In genomic region chr17:46225274-46225794, GRCh38 we compare ENCODE assay signal across 8 cellular contexts. TPM values are rescaled to one million over a fixed set of nuclear protein-coding genes. Genes with fewer than 3 reads are reported as not detected.
DNase-seq lines count a peak whose midpoint lies in the region; ATAC-seq and TF ChIP-seq lines count a peak whose summit lies in the region.
"Not testable (repeated sequence)": the region's sequence is repeated elsewhere in the genome, so short reads cannot be mapped to it uniquely, and the experiment has no call there.

No MANE protein-coding gene starts in this region.

- TF ChIP-seq CTCF in OCI-LY3 (IDR thresholded peaks at IDR 0.05; ENCODE audit: low read depth, low read length), result not testable (repeated sequence)

- not testable (repeated sequence) for H3K9me3 ChIP-seq in OCI-LY3 (ENCODE audit: insufficient read depth, low read length)

- not testable (repeated sequence) for H3K27me3 ChIP-seq in OCI-LY3 (ENCODE audit: low read depth, low read length)

- H3K36me3 ChIP-seq in OCI-LY3 (replicated peaks; ENCODE audit: low read depth, low read length), result not testable (repeated sequence)

- H3K4me3 ChIP-seq in OCI-LY3 (ENCODE audit: low read length), result peak overlapping the region; percentile 76

- not testable (repeated sequence) for H3K79me2 ChIP-seq in OCI-LY3 (ENCODE audit: low read length)

- peak overlapping the region; percentile 37 for H3K9ac ChIP-seq in OCI-LY3 (ENCODE audit: low read length)

- ATAC-seq in GM21528 (IDR thresholded peaks at IDR 0.05; ENCODE audit: low FRiP score, unreplicated experiment), result peak; percentile 96

- not testable (repeated sequence) for H3K27ac ChIP-seq in OCI-LY3 (ENCODE audit: low read length)

- H3K4me2 ChIP-seq in OCI-LY3 (ENCODE audit: low read length), result peak overlapping the region; percentile 38; the same call in 1 of the 2 replicates

- not testable (repeated sequence) for TF ChIP-seq POLR2A in erythroblast (IDR thresholded peaks at IDR 0.05; ENCODE audit: low read length)

- H4K20me1 ChIP-seq in OCI-LY3 (ENCODE audit: insufficient read depth, low read length), result not testable (repeated sequence)

- peak; percentile 95 for DNase-seq in DMS 273 treated with DMSO at 0.1 percent for 48 hours (lab: John Stamatoyannopoulos, UW)
- peak; percentile 70 for DNase-seq in HuH-7.5 (ENCODE audit: low spot score)
- DNase-seq in activated T-cell treated with anti-CD3 and anti-CD28 coated beads for 4 hours, result peak; percentile 95
- DNase-seq in erythroblast (lab: John Stamatoyannopoulos, UW), result peak; percentile 91 to 95
- peak; percentile 95 for DNase-seq in mucosa of gallbladder (ENCODE audit: low spot score)
- DNase-seq in stimulated activated CD8-positive, alpha-beta memory T cell treated with anti-CD3 and anti-CD28 coated beads, Interleukin-4, amount 100 ng/mL, for 1 hour (ENCODE audit: low read depth in 2 of 2, low spot score in 1 of 2), result peak; percentile 72 to 86

- not testable (repeated sequence) for H3K4me1 ChIP-seq in OCI-LY3 (ENCODE audit: low read length)

- not testable (repeated sequence) for H2AFZ ChIP-seq in OCI-LY3 (ENCODE audit: low read depth, low read length)

RNA-seq across cellular contexts. Expression of gene KANSL1, which starts 32.1 kb away (rescaled TPM):
- 88.1 TPM for total RNA-seq in mucosa of gallbladder
